In genomic region chr17:51888823-51889222, GRCh38 we compare ENCODE assay signal across 24 cellular contexts.
"Had no signal": no experiment of that assay in that cellular context is flagged by ENCODE, and none has a peak within 500 bp of the region (broad histone marks: within the 10 kb centered on the region; RNA-seq: fewer than 3 reads in every experiment).

No MANE protein-coding gene starts in this region.

- H3K27ac Mint-ChIP-seq: activated CD4-positive, alpha-beta memory T cell treated with anti-CD3 and anti-CD28 coated beads, Interleukin-2, amount 10 ng/mL, durations not matched to agents 7 days and 5 days; activated CD4-positive, alpha-beta T cell treated with anti-CD3 and anti-CD28 coated beads, Interleukin-2, amount 10 ng/mL, durations not matched to agents 7 days and 5 days; activated naive CD4-positive, alpha-beta T cell treated with anti-CD3 and anti-CD28 coated beads, Interleukin-2, amount 10 ng/mL, durations not matched to agents 7 days and 5 days; activated naive CD4-positive, alpha-beta T cell treated with anti-CD3 and anti-CD28 coated beads, Interleukin-2, amount 50 U/mL, for 72 hours; activated naive CD8-positive, alpha-beta T cell treated with anti-CD3 and anti-CD28 coated beads, Interleukin-2, amount 10 ng/mL, durations not matched to agents 7 days and 5 days; activated T-cell treated with anti-CD3 and anti-CD28 coated beads, Interleukin-2, amount 50 U/mL, for 24 hours; activated T-cell treated with anti-CD3 and anti-CD28 coated beads, Interleukin-2, amount 50 U/mL, for 72 hours; WTC11 had no signal

- H3K4me1 Mint-ChIP-seq: activated CD4-positive, alpha-beta memory T cell treated with anti-CD3 and anti-CD28 coated beads, Interleukin-2, amount 10 ng/mL, durations not matched to agents 7 days and 5 days; activated CD4-positive, alpha-beta T cell treated with anti-CD3 and anti-CD28 coated beads, Interleukin-2, amount 10 ng/mL, durations not matched to agents 7 days and 5 days; activated naive CD4-positive, alpha-beta T cell treated with anti-CD3 and anti-CD28 coated beads, Interleukin-2, amount 10 ng/mL, durations not matched to agents 7 days and 5 days; activated naive CD8-positive, alpha-beta T cell treated with anti-CD3 and anti-CD28 coated beads, Interleukin-2, amount 10 ng/mL, durations not matched to agents 7 days and 5 days; central memory CD8-positive, alpha-beta T cell; WTC11 had no signal

- H3K9me3 Mint-ChIP-seq: activated CD4-positive, alpha-beta memory T cell treated with anti-CD3 and anti-CD28 coated beads, Interleukin-2, amount 10 ng/mL, durations not matched to agents 7 days and 5 days; activated CD4-positive, alpha-beta T cell treated with anti-CD3 and anti-CD28 coated beads, Interleukin-2, amount 10 ng/mL, durations not matched to agents 7 days and 5 days; activated naive CD4-positive, alpha-beta T cell treated with anti-CD3 and anti-CD28 coated beads, Interleukin-2, amount 10 ng/mL, durations not matched to agents 7 days and 5 days; activated naive CD4-positive, alpha-beta T cell treated with anti-CD3 and anti-CD28 coated beads, Interleukin-2, amount 50 U/mL, for 72 hours; activated naive CD8-positive, alpha-beta T cell treated with anti-CD3 and anti-CD28 coated beads, Interleukin-2, amount 10 ng/mL, durations not matched to agents 7 days and 5 days; activated T-cell treated with anti-CD3 and anti-CD28 coated beads, Interleukin-2, amount 50 U/mL, for 24 hours had no signal

- H3K36me3 Mint-ChIP-seq: activated naive CD4-positive, alpha-beta T cell treated with anti-CD3 and anti-CD28 coated beads, Interleukin-2, amount 10 ng/mL, durations not matched to agents 7 days and 5 days; activated naive CD4-positive, alpha-beta T cell treated with anti-CD3 and anti-CD28 coated beads, Interleukin-2, amount 50 U/mL, for 72 hours; activated naive CD8-positive, alpha-beta T cell treated with anti-CD3 and anti-CD28 coated beads, Interleukin-2, amount 10 ng/mL, durations not matched to agents 7 days and 5 days had no signal

- DNase-seq: activated CD4-positive, alpha-beta memory T cell treated with anti-CD3 and anti-CD28 coated beads, Interleukin-2, amount 10 ng/mL, durations not matched to agents 7 days and 5 days; activated CD4-positive, alpha-beta T cell treated with anti-CD3 and anti-CD28 coated beads for 1 hour; activated CD4-positive, alpha-beta T cell treated with anti-CD3 and anti-CD28 coated beads for 4 hours; activated CD4-positive, alpha-beta T cell treated with anti-CD3 and anti-CD28 coated beads, Interleukin-2, amount 10 ng/mL, durations not matched to agents 7 days and 5 days; activated CD4-positive, alpha-beta T cell treated with anti-CD3 and anti-CD28 coated beads, Interleukin-2, amount 50 U/mL, for 4 hours; activated CD8-positive, alpha-beta memory T cell treated with anti-CD3 and anti-CD28 coated beads, Interleukin-2, amount 50 U/mL, for 48 hours; activated gamma-delta T cell; activated naive CD4-positive, alpha-beta T cell; activated naive CD4-positive, alpha-beta T cell treated with anti-CD3 and anti-CD28 coated beads, Interleukin-2, amount 10 ng/mL, durations not matched to agents 7 days and 5 days; activated naive CD8-positive, alpha-beta T cell treated with anti-CD3 and anti-CD28 coated beads, Interleukin-2, amount 10 ng/mL, durations not matched to agents 7 days and 5 days; activated T-cell treated with anti-CD3 and anti-CD28 coated beads for 4 hours; activated T-cell treated with anti-CD3 and anti-CD28 coated beads, Interleukin-2, amount 50 U/mL, for 24 hours; activated T-cell treated with anti-CD3 and anti-CD28 coated beads, Interleukin-2, amount 50 U/mL, for 72 hours; brain microvascular endothelial cell; colonic mucosa; effector CD8-positive, alpha-beta T cell; esophagus squamous epithelium; foreskin melanocyte; heart right ventricle; T-helper 2 cell had no signal

- ATAC-seq: activated naive CD4-positive, alpha-beta T cell treated with anti-CD3 and anti-CD28 coated beads, Interleukin-2, amount 50 U/mL, for 72 hours; activated T-cell treated with anti-CD3 and anti-CD28 coated beads, Interleukin-2, amount 50 U/mL, for 72 hours; gastroesophageal sphincter; heart right ventricle; WTC11 had no signal

- H3K4me3 Mint-ChIP-seq: activated CD4-positive, alpha-beta memory T cell treated with anti-CD3 and anti-CD28 coated beads, Interleukin-2, amount 10 ng/mL, durations not matched to agents 7 days and 5 days; activated CD4-positive, alpha-beta T cell treated with anti-CD3 and anti-CD28 coated beads, Interleukin-2, amount 10 ng/mL, durations not matched to agents 7 days and 5 days; activated naive CD4-positive, alpha-beta T cell treated with anti-CD3 and anti-CD28 coated beads, Interleukin-2, amount 10 ng/mL, durations not matched to agents 7 days and 5 days; activated naive CD8-positive, alpha-beta T cell treated with anti-CD3 and anti-CD28 coated beads, Interleukin-2, amount 10 ng/mL, durations not matched to agents 7 days and 5 days; activated T-cell treated with anti-CD3 and anti-CD28 coated beads, Interleukin-2, amount 50 U/mL, for 24 hours; activated T-cell treated with anti-CD3 and anti-CD28 coated beads, Interleukin-2, amount 50 U/mL, for 72 hours; central memory CD8-positive, alpha-beta T cell; WTC11 had no signal

- H3K27me3 Mint-ChIP-seq: activated CD4-positive, alpha-beta memory T cell treated with anti-CD3 and anti-CD28 coated beads, Interleukin-2, amount 10 ng/mL, durations not matched to agents 7 days and 5 days; activated naive CD4-positive, alpha-beta T cell treated with anti-CD3 and anti-CD28 coated beads, Interleukin-2, amount 10 ng/mL, durations not matched to agents 7 days and 5 days; activated T-cell treated with anti-CD3 and anti-CD28 coated beads, Interleukin-2, amount 50 U/mL, for 24 hours; central memory CD8-positive, alpha-beta T cell had no signal
